ENCODE assay signal across 1 cellular context in the genomic region with DNA sequence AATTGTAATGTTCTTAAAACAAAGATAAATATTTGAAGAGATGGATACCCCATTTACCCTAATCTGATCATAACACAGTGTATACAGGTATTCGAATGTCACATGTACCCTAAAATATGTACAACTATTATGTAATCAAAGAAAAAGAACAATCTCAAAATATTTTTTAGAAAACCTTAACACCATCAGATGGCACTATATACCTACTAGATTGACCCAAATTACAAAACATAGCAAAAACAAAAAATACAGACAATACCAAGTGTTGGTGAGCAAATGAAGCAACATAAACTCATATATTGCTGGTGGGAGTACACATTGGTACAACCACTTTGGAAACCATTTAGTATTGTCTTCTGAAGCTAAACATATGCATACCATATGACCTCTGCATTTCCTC.
TF ChIP-seq lines count a peak whose summit lies in the region.

No MANE protein-coding gene starts in this region.

TF ChIP-seq in liver, 16 proteins besides CTCF, POLR2A, EP300 and RAD21 (continued from another document):
- TF ChIP-seq, protein P1, sequence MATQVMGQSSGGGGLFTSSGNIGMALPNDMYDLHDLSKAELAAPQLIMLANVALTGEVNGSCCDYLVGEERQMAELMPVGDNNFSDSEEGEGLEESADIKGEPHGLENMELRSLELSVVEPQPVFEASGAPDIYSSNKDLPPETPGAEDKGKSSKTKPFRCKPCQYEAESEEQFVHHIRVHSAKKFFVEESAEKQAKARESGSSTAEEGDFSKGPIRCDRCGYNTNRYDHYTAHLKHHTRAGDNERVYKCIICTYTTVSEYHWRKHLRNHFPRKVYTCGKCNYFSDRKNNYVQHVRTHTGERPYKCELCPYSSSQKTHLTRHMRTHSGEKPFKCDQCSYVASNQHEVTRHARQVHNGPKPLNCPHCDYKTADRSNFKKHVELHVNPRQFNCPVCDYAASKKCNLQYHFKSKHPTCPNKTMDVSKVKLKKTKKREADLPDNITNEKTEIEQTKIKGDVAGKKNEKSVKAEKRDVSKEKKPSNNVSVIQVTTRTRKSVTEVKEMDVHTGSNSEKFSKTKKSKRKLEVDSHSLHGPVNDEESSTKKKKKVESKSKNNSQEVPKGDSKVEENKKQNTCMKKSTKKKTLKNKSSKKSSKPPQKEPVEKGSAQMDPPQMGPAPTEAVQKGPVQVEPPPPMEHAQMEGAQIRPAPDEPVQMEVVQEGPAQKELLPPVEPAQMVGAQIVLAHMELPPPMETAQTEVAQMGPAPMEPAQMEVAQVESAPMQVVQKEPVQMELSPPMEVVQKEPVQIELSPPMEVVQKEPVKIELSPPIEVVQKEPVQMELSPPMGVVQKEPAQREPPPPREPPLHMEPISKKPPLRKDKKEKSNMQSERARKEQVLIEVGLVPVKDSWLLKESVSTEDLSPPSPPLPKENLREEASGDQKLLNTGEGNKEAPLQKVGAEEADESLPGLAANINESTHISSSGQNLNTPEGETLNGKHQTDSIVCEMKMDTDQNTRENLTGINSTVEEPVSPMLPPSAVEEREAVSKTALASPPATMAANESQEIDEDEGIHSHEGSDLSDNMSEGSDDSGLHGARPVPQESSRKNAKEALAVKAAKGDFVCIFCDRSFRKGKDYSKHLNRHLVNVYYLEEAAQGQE (IDR thresholded peaks at IDR 0.05): no peak
- TF ChIP-seq JUND (IDR thresholded peaks at IDR 0.05): no peak
